ENCODE assay signal across 30 cellular contexts in genomic region chr6:101294676-101295075, GRCh38.
DNase-seq lines count a peak whose midpoint lies in the region; ATAC-seq, FAIRE-seq and TF ChIP-seq lines count a peak whose summit lies in the region.
"Had no signal": no experiment of that assay in that cellular context is flagged by ENCODE, and none has a peak within 500 bp of the region (broad histone marks: within the 10 kb centered on the region; RNA-seq: fewer than 3 reads in every experiment).

No MANE protein-coding gene starts in this region.

- no peak overlapping the region for H3K27ac ChIP-seq in CD8-positive, alpha-beta memory T cell (ENCODE audit: low read depth, low read length)
- H3K27ac ChIP-seq: C4-2B, left lung, ovary, upper lobe of left lung had no signal

- no peaks in the 10 kb centered on the region for H3K27me3 ChIP-seq in skeletal muscle satellite cell (ENCODE audit: control insufficient read depth, insufficient read depth, low read length)
- no peaks in the 10 kb centered on the region for H3K27me3 ChIP-seq in CD8-positive, alpha-beta memory T cell (ENCODE audit: insufficient read depth, low read length, poor library complexity, severe bottlenecking)
- H3K27me3 ChIP-seq: left lung, ovary, upper lobe of left lung had no signal

- H3K27ac Mint-ChIP-seq in CD8-positive, alpha-beta memory T cell: no peak overlapping the region
- H3K27ac Mint-ChIP-seq: activated naive CD8-positive, alpha-beta T cell; activated T-cell treated with anti-CD3 and anti-CD28 coated beads, Interleukin-2, amount 50 U/mL, for 24 hours; H9; IgD-negative memory B cell had no signal

- H3K4me3 Mint-ChIP-seq in CD8-positive, alpha-beta memory T cell: no peak overlapping the region
- H3K4me3 Mint-ChIP-seq: activated naive CD8-positive, alpha-beta T cell; activated T-cell treated with anti-CD3 and anti-CD28 coated beads, Interleukin-2, amount 50 U/mL, for 24 hours; H9; IgD-negative memory B cell had no signal

- peaks cover 35% of the 10 kb centered on the region for H3K4me1 ChIP-seq in skeletal muscle satellite cell (ENCODE audit: control insufficient read depth, insufficient read depth, low read length)
- no peaks in the 10 kb centered on the region for H3K4me1 ChIP-seq in CD8-positive, alpha-beta memory T cell (ENCODE audit: insufficient read depth, low read length)
- H3K4me1 ChIP-seq: left lung, upper lobe of left lung had no signal

- peak overlapping the region; percentile 35 for H3K9ac ChIP-seq in skeletal muscle satellite cell (ENCODE audit: low read depth, low read length)
- H3K9ac ChIP-seq: SK-N-SH had no signal

- H3K9me3 ChIP-seq in skeletal muscle satellite cell (replicated peaks; ENCODE audit: low read length): no peaks in the 10 kb centered on the region
- H3K9me3 ChIP-seq in CD8-positive, alpha-beta memory T cell (ENCODE audit: low read length): no peaks in the 10 kb centered on the region
- H3K9me3 ChIP-seq: ovary, SK-N-SH, upper lobe of left lung had no signal

- no peak for TF ChIP-seq CTCF in omental fat pad (IDR thresholded peaks at IDR 0.05)

- no peak overlapping the region for H3K4me2 ChIP-seq in skeletal muscle satellite cell (ENCODE audit: low read length)
- H3K4me2 ChIP-seq: SK-N-SH had no signal

- H3K9me3 Mint-ChIP-seq in CD8-positive, alpha-beta memory T cell: peaks cover 3 to 13% (median 6%) of the 10 kb centered on the region in 5 donors

- no peaks in the 10 kb centered on the region for H3K27me3 Mint-ChIP-seq in CD8-positive, alpha-beta memory T cell
- H3K27me3 Mint-ChIP-seq: activated naive CD8-positive, alpha-beta T cell; activated T-cell treated with anti-CD3 and anti-CD28 coated beads, Interleukin-2, amount 50 U/mL, for 24 hours; IgD-negative memory B cell had no signal

- no peak for FAIRE-seq in H54 (lab: Jason Lieb, UNC)
- FAIRE-seq: GM19239, small intestine had no signal

- POLR2A ChIA-PET in CD8-positive, alpha-beta memory T cell (lab: Charles Lee): no interaction called here

- no peak for TF ChIP-seq POLR2A in H54 (IDR thresholded peaks at IDR 0.05; ENCODE audit: low read depth, low read length)

- CTCF ChIA-PET in CD8-positive, alpha-beta memory T cell (lab: Charles Lee): no interaction called here

- no peaks in the 10 kb centered on the region for H3K36me3 ChIP-seq in skeletal muscle satellite cell (ENCODE audit: insufficient read depth, low read length)
- no peaks in the 10 kb centered on the region for H3K36me3 ChIP-seq in CD8-positive, alpha-beta memory T cell (ENCODE audit: insufficient read depth, low read length)
- H3K36me3 ChIP-seq: left lung, ovary, upper lobe of left lung had no signal

- no peaks in the 10 kb centered on the region for H3K4me1 Mint-ChIP-seq in CD8-positive, alpha-beta memory T cell
- H3K4me1 Mint-ChIP-seq: H9 had no signal

- no peaks in the 10 kb centered on the region for H3K36me3 Mint-ChIP-seq in CD8-positive, alpha-beta memory T cell
- H3K36me3 Mint-ChIP-seq: activated naive CD8-positive, alpha-beta T cell had no signal

- H3K4me3 ChIP-seq in skeletal muscle satellite cell (ENCODE audit: low read length): no peak overlapping the region
- H3K4me3 ChIP-seq in CD8-positive, alpha-beta memory T cell (ENCODE audit: low read length): no peak overlapping the region
- H3K4me3 ChIP-seq: left lung, ovary, upper lobe of left lung had no signal

- DNase-seq in HS-27A (ENCODE audit: low read depth) (peak; percentile 9), amniotic epithelial cell (ENCODE audit: low read depth) (peak; percentile 21), H54 (ENCODE audit: insufficient read length, low spot score) (no peak), omental fat pad (ENCODE audit: low spot score) (no peak)
- DNase-seq in CD8-positive, alpha-beta memory T cell: no peak
- DNase-seq: activated CD4-positive, CD25-positive, alpha-beta regulatory T cell; activated effector memory CD4-positive, alpha-beta T cell treated with anti-CD3 and anti-CD28 coated beads, Interleukin-2, amount 50 U/mL, for 16 hours; activated T-cell treated with anti-CD3 and anti-CD28 coated beads, Interleukin-2, amount 50 U/mL, for 24 hours; aorta; dermis blood vessel endothelial cell; H9; hippocampal formation; left lung; mesenchymal stem cell; NCI-H1048; NCI-H1694; NCI-H446 treated with DMSO at 0.1 percent for 48 hours; NCI-H82; ovary; SK-N-SH; small intestine; stimulated activated naive CD4-positive, alpha-beta T cell; upper lobe of left lung had no signal

- ATAC-seq in esophagus mucosa: peak; percentile 51
- ATAC-seq in omental fat pad (ENCODE audit: low FRiP score): no peak
- ATAC-seq: left lung, Right ventricle myocardium inferior had no signal

Comparison
In these comparisons a context has a peak if more than half of its experiments do, and no peak if none do; other contexts are left out.
1. DNase-seq: peak in HS-27A (single experiment) and amniotic epithelial cell (single experiment); none in H54 (single experiment), CD8-positive, alpha-beta memory T cell (0 of 5) and omental fat pad (single experiment).